8 cellular contexts compared by ENCODE assay signal in genomic region chr14:75711796-75712211, GRCh38. TPM values are rescaled to one million over a fixed set of nuclear protein-coding genes. Genes with fewer than 3 reads are reported as not detected.
DNase-seq lines count a peak whose midpoint lies in the region; ATAC-seq, FAIRE-seq and TF ChIP-seq lines count a peak whose summit lies in the region.

No MANE protein-coding gene starts in this region.

- intact Hi-C loops in activated CD4-positive, alpha-beta T cell treated with anti-CD3 and anti-CD28 coated beads for 36 hours (cut with DNase I, micrococcal nuclease) = no loop called here
- intact Hi-C loops in Panc1 (cut with micrococcal nuclease; ENCODE audit: unreplicated experiment) = loop anchor here (10.0 kb wide), 1 partner anchor 193 kb away; no protein-coding TSS in a partner anchor

- POLR2A ChIA-PET in activated CD4-positive, alpha-beta T cell treated with anti-CD3 and anti-CD28 coated beads for 36 hours (lab: Charles Lee) = no interaction called here
- POLR2A ChIA-PET in Panc1 (lab: Charles Lee) = no interaction called here

- H3K27me3 ChIP-seq in Panc1 (ENCODE audit: control insufficient read depth, insufficient read depth, low read length) (no peaks in the 10 kb centered on the region), small intestine (ENCODE audit: control insufficient read depth in 2 of 2, insufficient read depth in 2 of 2, low read length in 2 of 2) (no peaks in the 10 kb centered on the region)

- H3K4me3 ChIP-seq in Panc1 (ENCODE audit: low read depth in 2 of 2, low read length in 2 of 2) = no peak overlapping the region
- no peak overlapping the region for H3K4me3 ChIP-seq in small intestine (ENCODE audit: low read depth in 1 of 2, low read length in 2 of 2)

- no peaks in the 10 kb centered on the region for H3K9me3 Mint-ChIP-seq in activated CD4-positive, alpha-beta T cell treated with anti-CD3 and anti-CD28 coated beads for 36 hours (ENCODE audit: low read depth)

- CTCF ChIA-PET in activated CD4-positive, alpha-beta T cell treated with anti-CD3 and anti-CD28 coated beads for 36 hours (lab: Charles Lee) = interaction anchor here (0.6 to 4.3 kb wide), 8 partner anchors 14 to 1965 kb away, joined by 3 to 91 read pairs (median 4); partner anchors contain the start of gene TGFB3
- CTCF ChIA-PET in Panc1 (lab: Charles Lee) = interaction anchor here (0.6 to 3.5 kb wide), 3 partner anchors 270 to 274 kb away, joined by 4 to 54 read pairs (median 10); partner anchors contain the start of genes IFT43 and TGFB3

- H3K4me1 ChIP-seq in Panc1 (ENCODE audit: control insufficient read depth, insufficient read depth, low read length) (peaks cover 19% of the 10 kb centered on the region), small intestine (ENCODE audit: control insufficient read depth in 2 of 2, insufficient read depth in 1 of 2, low read depth in 1 of 2, low read length in 1 of 2) (no peaks in the 10 kb centered on the region)

- no peak for TF ChIP-seq CTCF in Panc1 (IDR thresholded peaks at IDR 0.05)

- no peak overlapping the region for H3K4me3 Mint-ChIP-seq in activated CD4-positive, alpha-beta T cell treated with anti-CD3 and anti-CD28 coated beads for 36 hours

- 56 to 84% (median 67%) methylated on average over 4 of the region's 4 CpGs for WGBS in small intestine, 3 donors

- peak; percentile 51 for ATAC-seq in activated CD4-positive, alpha-beta T cell treated with anti-CD3 and anti-CD28 coated beads for 36 hours
- ATAC-seq in Panc1 = peak; percentile 90
- no peak for ATAC-seq in HG03378 (IDR thresholded peaks at IDR 0.05; ENCODE audit: unreplicated experiment)
- no peak for ATAC-seq in GM21367 (IDR thresholded peaks at IDR 0.05; ENCODE audit: unreplicated experiment)

- H3K27ac Mint-ChIP-seq in activated CD4-positive, alpha-beta T cell treated with anti-CD3 and anti-CD28 coated beads for 36 hours = no peak overlapping the region

- no peaks in the 10 kb centered on the region for H3K27me3 Mint-ChIP-seq in activated CD4-positive, alpha-beta T cell treated with anti-CD3 and anti-CD28 coated beads for 36 hours

- H3K9me3 ChIP-seq in Panc1 (ENCODE audit: control insufficient read depth, insufficient read depth, low read depth, low read length) (no peaks in the 10 kb centered on the region), small intestine (ENCODE audit: control insufficient read depth, low read depth) (no peaks in the 10 kb centered on the region)

- H3K27ac ChIP-seq in Panc1 (ENCODE audit: low read length) (peak overlapping the region; percentile 70), small intestine (ENCODE audit: low read depth in 1 of 2, low read length in 1 of 2) (peak overlapping the region in 1 of 2 donors; percentile 26)

- no peaks in the 10 kb centered on the region for H3K4me1 Mint-ChIP-seq in activated CD4-positive, alpha-beta T cell treated with anti-CD3 and anti-CD28 coated beads for 36 hours

- FAIRE-seq in small intestine (lab: Jason Lieb, UNC) = no peak

- peak; percentile 27 for DNase-seq in activated CD4-positive, alpha-beta T cell treated with anti-CD3 and anti-CD28 coated beads for 36 hours
- DNase-seq in activated CD4-positive, alpha-beta T cell treated with anti-CD3 and anti-CD28 coated beads, Interleukin-2, amount 50 U/mL, for 1 hour = no peak
- peak; percentile 13 for DNase-seq in Panc1 (ENCODE audit: low read depth, low spot score)
- peak; percentile 77 for DNase-seq in fibroblast of gingiva (ENCODE audit: low read depth)
- peak; percentile 87 for DNase-seq in myocyte (ENCODE audit: low read depth)
- DNase-seq in small intestine = no peak

- peaks cover 2% of the 10 kb centered on the region for H3K36me3 Mint-ChIP-seq in activated CD4-positive, alpha-beta T cell treated with anti-CD3 and anti-CD28 coated beads for 36 hours (ENCODE audit: low read depth)

- no TSS peak for BruUV-seq in Panc1 (replicated peaks; lab: Mats Ljungman, UMichigan)

- in situ Hi-C loops in Panc1 (cut with HindIII; ENCODE audit: low pct_unique_long_range_greater_than_20kb, low sequenced_read_pairs) = no loop called here

- no peaks in the 10 kb centered on the region for H3K36me3 ChIP-seq in Panc1 (ENCODE audit: control insufficient read depth, insufficient read depth, low read length)
- H3K36me3 ChIP-seq in small intestine (ENCODE audit: control insufficient read depth in 2 of 2, insufficient read depth in 2 of 2, low read length in 2 of 2) = peaks cover 0 to 3% of the 10 kb centered on the region in 2 donors

RNA-seq across cellular contexts. Expression of gene TTLL5, which starts 50.8 kb away (rescaled TPM):
- total RNA-seq in activated CD4-positive, alpha-beta T cell treated with anti-CD3 and anti-CD28 coated beads for 36 hours = 10 to 100 TPM; 27.3 to 38.6 TPM
- total RNA-seq in Panc1 (2021; ENCODE audit: unreplicated experiment) (23.5 TPM), myocyte (12.2 and 13.9 TPM in 2 replicates)
- polyA plus RNA-seq in Panc1 (2012; ENCODE audit: insufficient read length) = 11.8 TPM
- polyA plus RNA-seq in myocyte (2012) = 10.8 TPM
- 10 to 100 TPM in 1 of 3 donors, 1 to 10 TPM in 2; 4.6 to 12.1 (median 4.9) TPM for polyA plus RNA-seq in small intestine

RNA-seq across cellular contexts. Expression of gene ERG28, which starts 51.1 kb away (rescaled TPM):
- 10 to 100 TPM; 19.1 to 23.7 TPM for total RNA-seq in activated CD4-positive, alpha-beta T cell treated with anti-CD3 and anti-CD28 coated beads for 36 hours
- 23.1 TPM for total RNA-seq in Panc1 (2021; ENCODE audit: unreplicated experiment)
- polyA plus RNA-seq in Panc1 (2012; ENCODE audit: insufficient read length) = 19.3 TPM
- 8.4 and 11.7 TPM in 2 replicates for total RNA-seq in myocyte
- 19.1 TPM for polyA plus RNA-seq in myocyte (2012)
- 10 to 100 TPM in 1 of 3 donors, 1 to 10 TPM in 2; 4.1 to 26.8 (median 6.0) TPM for polyA plus RNA-seq in small intestine

Comparison
In these comparisons a context has a peak if more than half of its experiments do, and no peak if none do; other contexts are left out.
1. DNase-seq: peak in activated CD4-positive, alpha-beta T cell treated with anti-CD3 and anti-CD28 coated beads for 36 hours (single experiment), Panc1 (single experiment), fibroblast of gingiva (single experiment) and myocyte (single experiment); none in activated CD4-positive, alpha-beta T cell treated with anti-CD3 and anti-CD28 coated beads, Interleukin-2, amount 50 U/mL, for 1 hour (single experiment) and small intestine (single experiment).
2. ATAC-seq: peak in activated CD4-positive, alpha-beta T cell treated with anti-CD3 and anti-CD28 coated beads for 36 hours (single experiment) and Panc1 (single experiment); none in HG03378 (single experiment) and GM21367 (single experiment).